16 cellular contexts compared by ENCODE assay signal in the genomic region with DNA sequence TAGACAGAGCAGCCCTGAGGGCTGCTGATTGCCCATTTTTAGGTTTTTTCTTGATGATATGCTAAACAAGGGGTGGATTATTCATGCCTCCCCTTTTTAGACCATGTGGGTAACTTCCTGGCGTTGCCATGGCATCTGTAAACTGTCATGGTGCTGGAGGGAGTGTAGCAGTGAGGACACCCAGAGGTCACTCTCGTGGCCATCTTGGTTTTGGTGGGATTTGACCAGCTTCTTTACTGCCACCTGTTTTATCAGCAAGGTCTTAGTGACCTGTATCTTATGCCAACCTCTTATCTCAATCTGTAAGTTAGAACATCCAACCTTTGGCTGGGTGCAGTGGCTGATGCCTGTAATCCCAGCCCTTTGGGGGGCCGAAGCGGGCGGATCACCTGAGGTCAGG.
"Had no signal": no experiment of that assay in that cellular context is flagged by ENCODE, and none has a peak within 500 bp of the region (broad histone marks: within the 10 kb centered on the region; RNA-seq: fewer than 3 reads in every experiment).

No MANE protein-coding gene starts in this region.

- DNase-seq: activated B cell treated with CpG ODN at 0.5 μM for 24 hours; activated CD4-positive, alpha-beta T cell treated with anti-CD3 and anti-CD28 coated beads for 48 hours; activated CD8-positive, alpha-beta memory T cell treated with anti-CD3 and anti-CD28 coated beads, Interleukin-2, amount 50 U/mL, for 48 hours; activated gamma-delta T cell; activated T-cell treated with anti-CD3 and anti-CD28 coated beads, Interleukin-2, amount 50 U/mL, for 72 hours; body of pancreas; central memory CD4-positive, alpha-beta T cell; colonic mucosa; hippocampal formation; immature natural killer cell; pancreas; stimulated activated CD4-positive, alpha-beta T cell treated with anti-CD3 and anti-CD28 coated beads, Interleukin-2, amount 100 ng/mL, for 24 hours; stomach; T-helper 2 cell had no signal

- H3K9me3 ChIP-seq: body of pancreas, colonic mucosa, esophagus muscularis mucosa, pancreas, stomach had no signal

- FAIRE-seq: pancreas had no signal

- H3K4me1 ChIP-seq: body of pancreas, colonic mucosa, esophagus muscularis mucosa, pancreas, stomach had no signal

- H3K9me3 Mint-ChIP-seq: activated B cell treated with CpG ODN at 0.5 μM for 24 hours; activated naive CD4-positive, alpha-beta T cell treated with anti-CD3 and anti-CD28 coated beads, Interleukin-2, amount 50 U/mL, for 72 hours; activated T-cell treated with anti-CD3 and anti-CD28 coated beads, Interleukin-2, amount 50 U/mL, for 72 hours; immature natural killer cell had no signal

- H3K4me1 Mint-ChIP-seq: activated B cell treated with CpG ODN at 0.5 μM for 24 hours had no signal

- H3K36me3 ChIP-seq: colonic mucosa, esophagus muscularis mucosa, pancreas, stomach had no signal

- H3K36me3 Mint-ChIP-seq: activated naive CD4-positive, alpha-beta T cell treated with anti-CD3 and anti-CD28 coated beads, Interleukin-2, amount 50 U/mL, for 72 hours; immature natural killer cell had no signal

- H3K4me3 ChIP-seq: body of pancreas, colonic mucosa, esophagus muscularis mucosa, pancreas, stomach had no signal

- H3K27ac Mint-ChIP-seq: activated B cell treated with CpG ODN at 0.5 μM for 24 hours; activated naive CD4-positive, alpha-beta T cell treated with anti-CD3 and anti-CD28 coated beads, Interleukin-2, amount 50 U/mL, for 72 hours; activated T-cell treated with anti-CD3 and anti-CD28 coated beads, Interleukin-2, amount 50 U/mL, for 72 hours; immature natural killer cell had no signal

- H3K27me3 ChIP-seq: body of pancreas, colonic mucosa, esophagus muscularis mucosa, pancreas, stomach had no signal

- H3K27ac ChIP-seq: body of pancreas, colonic mucosa, esophagus muscularis mucosa, pancreas, stomach had no signal

- H3K4me3 Mint-ChIP-seq: activated B cell treated with CpG ODN at 0.5 μM for 24 hours; activated T-cell treated with anti-CD3 and anti-CD28 coated beads, Interleukin-2, amount 50 U/mL, for 72 hours; immature natural killer cell had no signal
